Comparison of ENCODE assay signal across 8 cellular contexts in the genomic region with DNA sequence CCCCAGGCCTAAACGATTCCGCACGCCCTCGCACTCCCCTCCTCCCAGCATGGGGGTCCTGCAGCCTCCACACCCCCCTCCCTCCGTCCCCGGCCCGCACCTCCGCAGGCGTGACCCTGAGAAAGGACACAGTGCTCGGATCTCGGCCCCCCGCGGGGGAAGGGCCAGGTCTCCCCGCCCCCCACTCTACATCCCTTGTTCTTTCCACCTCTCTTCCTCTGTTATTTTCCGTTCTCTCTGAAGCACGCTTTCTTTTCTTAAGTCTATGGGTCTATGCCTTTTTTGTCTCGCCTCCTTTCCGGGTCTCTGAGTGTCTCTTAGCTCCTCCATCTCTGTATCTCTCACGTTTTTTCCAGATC. TPM values are rescaled to one million over a fixed set of nuclear protein-coding genes. Genes with fewer than 3 reads are reported as not detected.
DNase-seq lines count a peak whose midpoint lies in the region; ATAC-seq, FAIRE-seq and TF ChIP-seq lines count a peak whose summit lies in the region.

No MANE protein-coding gene starts in this region.

- H3K14ac ChIP-seq in H1 (ENCODE audit: insufficient read length): no peak overlapping the region

- WGBS in H1 (ENCODE audit: extremely low coverage in 1 of 2, insufficient coverage in 1 of 2, insufficient read length in 1 of 2, insufficient replicate concordance in 2 of 2, low coverage in 1 of 2, low lambda C conversion rate in 2 of 2, missing lambda C conversion rate in 1 of 2), 2 experiments: 0% methylated on average over 14 of the region's 19 CpGs; no CpG with 5 or more reads in 1 of the 2 experiments

- no peak overlapping the region for H3K27ac ChIP-seq in H1 (ENCODE audit: low read depth, low read length)

- no peaks in the 10 kb centered on the region for H3K79me2 ChIP-seq in H1 (ENCODE audit: control insufficient read depth in 1 of 2, insufficient read depth in 2 of 2, low read length in 2 of 2)

- no peaks in the 10 kb centered on the region for H3K36me3 Mint-ChIP-seq in activated T-cell treated with anti-CD3 and anti-CD28 coated beads, Interleukin-2, amount 50 U/mL, for 4 hours (ENCODE audit: insufficient read depth)
- H3K36me3 Mint-ChIP-seq in natural killer cell treated with Interleukin-12 subunit alpha and Interleukin-12 subunit beta and Interleukin-15 and Interleukin-18, amount 100 ng/mL, for 72 hours: no peaks in the 10 kb centered on the region

- 0 out of 2 replicates have a peak overlapping the region, but pooled peaks have one; percentile 60 for H2BK12ac ChIP-seq in H1 (ENCODE audit: low read depth, low read length)

- H2BK5ac ChIP-seq in H1 (ENCODE audit: low read depth, low read length): no peak overlapping the region

- H3K4me2 ChIP-seq in H1 (ENCODE audit: insufficient read depth in 1 of 2, low read depth in 2 of 2, low read length in 2 of 2): peak overlapping the region; percentile 88 to 93

- H3K9me3 ChIP-seq in H1 (ENCODE audit: insufficient read depth in 2 of 2, low read depth in 1 of 2, low read length in 1 of 2): no peaks in the 10 kb centered on the region

- no peak overlapping the region for H2AK5ac ChIP-seq in H1 (ENCODE audit: low read depth, low read length)

- no peak overlapping the region for H2BK120ac ChIP-seq in H1 (replicated peaks; ENCODE audit: low read depth, low read length)

- DNase-seq in activated T-cell treated with anti-CD3 and anti-CD28 coated beads, Interleukin-2, amount 50 U/mL, for 4 hours: no peak
- DNase-seq in activated T-cell treated with anti-CD3 and anti-CD28 coated beads, Interleukin-2, amount 50 U/mL, for 1 hour: no peak
- DNase-seq in RKO (ENCODE audit: low spot score): peak; percentile 72
- DNase-seq in H1 (ENCODE audit: low read depth in 1 of 2, low spot score in 2 of 2): no peak
- DNase-seq in natural killer cell treated with Interleukin-12 subunit alpha and Interleukin-12 subunit beta and Interleukin-15 and Interleukin-18, amount 100 ng/mL, for 72 hours (ENCODE audit: low spot score): no peak
- no peak for DNase-seq in GM13976 (ENCODE audit: low spot score)
- no peak for DNase-seq in Ammon's horn (ENCODE audit: low spot score)

- peaks cover 45% of the 10 kb centered on the region for H3K4me1 Mint-ChIP-seq in activated T-cell treated with anti-CD3 and anti-CD28 coated beads, Interleukin-2, amount 50 U/mL, for 4 hours (ENCODE audit: low read depth)
- H3K4me1 Mint-ChIP-seq in natural killer cell treated with Interleukin-12 subunit alpha and Interleukin-12 subunit beta and Interleukin-15 and Interleukin-18, amount 100 ng/mL, for 72 hours (ENCODE audit: low read depth in 2 of 2): peaks cover 47 to 53% of the 10 kb centered on the region in 2 donors

- no peak for TF ChIP-seq RAD21 in H1 (IDR thresholded peaks at IDR 0.05 in 1 of 2, conservative IDR thresholded peaks at IDR 0.05 in 1 of 2; ENCODE audit: low read depth in 2 of 2, low read length in 2 of 2)

- CTCF ChIA-PET in H1 (lab: Charles Lee; ENCODE audit: partially characterized antibody): interaction anchor here (0.6 to 4.3 kb wide), 5 partner anchors 13 to 408 kb away, joined by 3 to 26 read pairs (median 3); no protein-coding TSS in a partner anchor

- peaks cover 37% of the 10 kb centered on the region for H3K23me2 ChIP-seq in H1 (ENCODE audit: low read depth, low read length)

- no peak overlapping the region for H4K5ac ChIP-seq in H1 (ENCODE audit: insufficient read length, low read depth, low read length)

- in situ Hi-C loops in GM13976 (cut with MboI; ENCODE audit: low sequenced_read_pairs, unreplicated experiment): no loop called here

- POLR2A ChIA-PET in H1 (lab: Charles Lee; ENCODE audit: partially characterized antibody): interaction anchor here (0.6 to 2.4 kb wide), 4 partner anchors 33 to 123 kb away, joined by 3 to 14 read pairs (median 3); a partner anchor contains a TSS

- peaks cover 30 to 54% (median 51%) of the 10 kb centered on the region in 4 experiments for H3K27me3 ChIP-seq in H1 (replicated peaks in 1 of 4; ENCODE audit: control insufficient read depth in 3 of 4, extremely low read depth in 1 of 4, insufficient read depth in 3 of 4, low read length in 3 of 4)

- TF ChIP-seq EP300 in H1 (IDR thresholded peaks at IDR 0.05; ENCODE audit: borderline replicate concordance in 1 of 2, low read depth in 2 of 2, low read length in 2 of 2): no peak

- 0 out of 2 replicates have a peak overlapping the region, but pooled peaks have one; percentile 6 for H2AFZ ChIP-seq in H1 (ENCODE audit: low read length)

- no peak overlapping the region for H3K4ac ChIP-seq in H1 (replicated peaks; ENCODE audit: insufficient read length, low read depth, low read length)

- no peaks in the 10 kb centered on the region for H3K36me3 ChIP-seq in H1 (ENCODE audit: control insufficient read depth in 2 of 4, insufficient read depth in 4 of 4, low read length in 3 of 4)

- peak overlapping the region; percentile 87 for H3K4me3 Mint-ChIP-seq in activated T-cell treated with anti-CD3 and anti-CD28 coated beads, Interleukin-2, amount 50 U/mL, for 4 hours
- H3K4me3 Mint-ChIP-seq in natural killer cell treated with Interleukin-12 subunit alpha and Interleukin-12 subunit beta and Interleukin-15 and Interleukin-18, amount 100 ng/mL, for 72 hours: peak overlapping the region; percentile 96

- no peaks in the 10 kb centered on the region for H3K9me3 Mint-ChIP-seq in activated T-cell treated with anti-CD3 and anti-CD28 coated beads, Interleukin-2, amount 50 U/mL, for 4 hours
- no peaks in the 10 kb centered on the region for H3K9me3 Mint-ChIP-seq in natural killer cell treated with Interleukin-12 subunit alpha and Interleukin-12 subunit beta and Interleukin-15 and Interleukin-18, amount 100 ng/mL, for 72 hours

- H3K18ac ChIP-seq in H1 (ENCODE audit: extremely low read depth, low read length): no peak overlapping the region

- ATAC-seq in activated T-cell treated with anti-CD3 and anti-CD28 coated beads, Interleukin-2, amount 50 U/mL, for 4 hours: peak in 1 of 2 donors; percentile 2
- ATAC-seq in natural killer cell treated with Interleukin-12 subunit alpha and Interleukin-12 subunit beta and Interleukin-15 and Interleukin-18, amount 100 ng/mL, for 72 hours: peak in 1 of 2 donors; percentile 30
- ATAC-seq in GM18511 (IDR thresholded peaks at IDR 0.05; ENCODE audit: unreplicated experiment): no peak

- H2BK20ac ChIP-seq in H1 (ENCODE audit: low read length): no peak overlapping the region

- peaks cover 3 to 5% of the 10 kb centered on the region in 2 experiments for H4K20me1 ChIP-seq in H1 (replicated peaks in 1 of 2; ENCODE audit: control insufficient read depth in 1 of 2, insufficient read depth in 2 of 2, low read length in 2 of 2)

- no peak overlapping the region for H3K23ac ChIP-seq in H1 (ENCODE audit: insufficient read length)

- no peaks in the 10 kb centered on the region for H3K79me1 ChIP-seq in H1 (ENCODE audit: low read depth, low read length)

- H3K27ac Mint-ChIP-seq in natural killer cell treated with Interleukin-12 subunit alpha and Interleukin-12 subunit beta and Interleukin-15 and Interleukin-18, amount 100 ng/mL, for 72 hours: peak overlapping the region; percentile 75 to 97

- no peak for TF ChIP-seq POLR2A in H1 (IDR thresholded peaks at IDR 0.05; ENCODE audit: control extremely low read depth in 1 of 2, low read depth in 2 of 2, low read length in 2 of 2)

- H4K91ac ChIP-seq in H1 (replicated peaks; ENCODE audit: insufficient read length, low read length): no peak overlapping the region

- H3K4me3 ChIP-seq in H1 (ENCODE audit: extremely low read depth in 1 of 4, insufficient read depth in 2 of 4, low read depth in 3 of 4, low read length in 4 of 4): peak overlapping the region; percentile 54 to 89 (median 82)

- TF ChIP-seq CTCF in H1 (IDR thresholded peaks at IDR 0.05; ENCODE audit: control extremely low read depth in 1 of 3, insufficient read depth in 1 of 3, low read depth in 1 of 3, low read length in 3 of 3) (no peak), GM13976 (IDR thresholded peaks at IDR 0.05; ENCODE audit: borderline replicate concordance, control extremely low read depth, extremely low read depth, insufficient read depth, missing control alignments) (no peak)

- H3K4me1 ChIP-seq in H1 (replicated peaks in 1 of 4; ENCODE audit: control insufficient read depth in 3 of 4, insufficient read depth in 4 of 4, low read length in 3 of 4): peaks cover 0 to 24% (median 13%) of the 10 kb centered on the region in 4 experiments; a peak in 6 of 7 replicates

- FAIRE-seq in H1 (lab: Jason Lieb, UNC): peak; percentile 28

- no peak overlapping the region for H3K56ac ChIP-seq in H1 (replicated peaks; ENCODE audit: insufficient read length, low read depth, low read length)

- H4K8ac ChIP-seq in H1 (ENCODE audit: extremely low read depth, insufficient read depth, low read length): no peak overlapping the region; the same call in 1 of the 2 replicates

- H3K27me3 Mint-ChIP-seq in activated T-cell treated with anti-CD3 and anti-CD28 coated beads, Interleukin-2, amount 50 U/mL, for 4 hours (ENCODE audit: low read depth): peaks cover 35% of the 10 kb centered on the region
- H3K27me3 Mint-ChIP-seq in natural killer cell treated with Interleukin-12 subunit alpha and Interleukin-12 subunit beta and Interleukin-15 and Interleukin-18, amount 100 ng/mL, for 72 hours: peaks cover 37 to 44% of the 10 kb centered on the region in 2 donors

- no peak overlapping the region for H2BK15ac ChIP-seq in H1 (ENCODE audit: low read length)

- H3K9ac ChIP-seq in H1 (replicated peaks in 1 of 4; ENCODE audit: extremely low read depth in 1 of 4, low read depth in 3 of 4, low read length in 3 of 4): no peak overlapping the region

RNA-seq across cellular contexts. Expression of a gene that starts 2.0 kb away (rescaled TPM):
- total RNA-seq in activated T-cell treated with anti-CD3 and anti-CD28 coated beads, Interleukin-2, amount 50 U/mL, for 4 hours: 1 to 10 TPM; 1.2 to 1.7 (median 1.4) TPM
- total RNA-seq in H1 (2021; fragmentation: NEBNext Ultra II Directional; extraction: Animal tissue kit (Norgen Biotek cat#: 25700)): 0.32 and 0.69 TPM in 2 replicates
- polyA plus RNA-seq in H1 (2011; rRNA removed): 0.20 and 0.55 TPM in 2 replicates
- 0.30 TPM for polyA plus RNA-seq in H1 (2011; cell fraction: cytosol; rRNA removed)
- 1.2 TPM for polyA plus RNA-seq in H1 (2011; cell fraction: nucleus; rRNA removed)
- 0.23 to 0.66 TPM (median 0.48 TPM) in 4 replicates for polyA plus RNA-seq in H1 (2012, experiment 1 of 2)
- polyA plus RNA-seq in H1 (2012, experiment 2 of 2): 0.22 TPM
- polyA plus RNA-seq in H1 (2013, experiment 1 of 2): 0.41 TPM
- polyA plus RNA-seq in H1 (2013, experiment 2 of 2): 0.15 TPM
- 0.09 TPM in 1 of 2 replicates, not detected in the other for polyA minus RNA-seq in H1 (2011; rRNA and poly(A)+ RNA removed)
- not detected for polyA minus RNA-seq in H1 (2011; cell fraction: cytosol; rRNA and poly(A)+ RNA removed)
- polyA minus RNA-seq in H1 (2011; cell fraction: nucleus; rRNA and poly(A)+ RNA removed): not detected
- not detected for total RNA-seq in natural killer cell treated with Interleukin-12 subunit alpha and Interleukin-12 subunit beta and Interleukin-15 and Interleukin-18, amount 100 ng/mL, for 72 hours

RNA-seq across cellular contexts. Expression of a gene that starts 7.6 kb away (rescaled TPM):
- total RNA-seq in activated T-cell treated with anti-CD3 and anti-CD28 coated beads, Interleukin-2, amount 50 U/mL, for 4 hours: not detected
- not detected in 2 replicates for total RNA-seq in H1 (2021; fragmentation: NEBNext Ultra II Directional; extraction: Animal tissue kit (Norgen Biotek cat#: 25700))
- 0.26 and 0.55 TPM in 2 replicates for polyA plus RNA-seq in H1 (2011; rRNA removed)
- polyA plus RNA-seq in H1 (2011; cell fraction: cytosol; rRNA removed): 0.17 TPM
- polyA plus RNA-seq in H1 (2011; cell fraction: nucleus; rRNA removed): 0.40 TPM
- 0.17 to 0.50 TPM (median 0.31 TPM) in 4 replicates for polyA plus RNA-seq in H1 (2012, experiment 1 of 2)
- polyA plus RNA-seq in H1 (2012, experiment 2 of 2): 0.16 TPM
- polyA plus RNA-seq in H1 (2013, experiment 1 of 2): 0.34 TPM
- 0.07 TPM for polyA plus RNA-seq in H1 (2013, experiment 2 of 2)
- polyA minus RNA-seq in H1 (2011; rRNA and poly(A)+ RNA removed): 0.09 and 0.27 TPM in 2 replicates
- not detected for polyA minus RNA-seq in H1 (2011; cell fraction: cytosol; rRNA and poly(A)+ RNA removed)
- not detected for polyA minus RNA-seq in H1 (2011; cell fraction: nucleus; rRNA and poly(A)+ RNA removed)
- not detected for total RNA-seq in natural killer cell treated with Interleukin-12 subunit alpha and Interleukin-12 subunit beta and Interleukin-15 and Interleukin-18, amount 100 ng/mL, for 72 hours

RNA-seq across cellular contexts. Expression of a gene that starts 26.3 kb away (rescaled TPM):
- 10 to 100 TPM; 30.4 to 36.9 (median 36.7) TPM for total RNA-seq in activated T-cell treated with anti-CD3 and anti-CD28 coated beads, Interleukin-2, amount 50 U/mL, for 4 hours
- total RNA-seq in H1 (2021; fragmentation: NEBNext Ultra II Directional; extraction: Animal tissue kit (Norgen Biotek cat#: 25700)): 38.0 and 39.9 TPM in 2 replicates
- polyA plus RNA-seq in H1 (2011; rRNA removed): 9.6 and 17.3 TPM in 2 replicates
- polyA plus RNA-seq in H1 (2011; cell fraction: cytosol; rRNA removed): 5.5 TPM
- 50.0 TPM for polyA plus RNA-seq in H1 (2011; cell fraction: nucleus; rRNA removed)
- polyA plus RNA-seq in H1 (2012, experiment 1 of 2): 17.3 to 26.6 TPM (median 24.0 TPM) in 4 replicates
- 19.6 TPM for polyA plus RNA-seq in H1 (2012, experiment 2 of 2)
- polyA plus RNA-seq in H1 (2013, experiment 1 of 2): 14.4 TPM
- polyA plus RNA-seq in H1 (2013, experiment 2 of 2): 14.0 TPM
- polyA minus RNA-seq in H1 (2011; rRNA and poly(A)+ RNA removed): 17.2 and 17.7 TPM in 2 replicates
- polyA minus RNA-seq in H1 (2011; cell fraction: cytosol; rRNA and poly(A)+ RNA removed): 17.4 TPM
- polyA minus RNA-seq in H1 (2011; cell fraction: nucleus; rRNA and poly(A)+ RNA removed): 26.4 TPM
- total RNA-seq in natural killer cell treated with Interleukin-12 subunit alpha and Interleukin-12 subunit beta and Interleukin-15 and Interleukin-18, amount 100 ng/mL, for 72 hours: 10 to 100 TPM; 16.9 to 42.7 TPM

RNA-seq across cellular contexts. Expression of a gene that starts 36.8 kb away (rescaled TPM):
- total RNA-seq in activated T-cell treated with anti-CD3 and anti-CD28 coated beads, Interleukin-2, amount 50 U/mL, for 4 hours: 10 to 100 TPM; 49.6 to 67.5 (median 59.7) TPM
- total RNA-seq in H1 (2021; fragmentation: NEBNext Ultra II Directional; extraction: Animal tissue kit (Norgen Biotek cat#: 25700)): 19.0 and 20.5 TPM in 2 replicates
- polyA plus RNA-seq in H1 (2011; rRNA removed): 19.3 and 25.2 TPM in 2 replicates
- 20.4 TPM for polyA plus RNA-seq in H1 (2011; cell fraction: cytosol; rRNA removed)
- polyA plus RNA-seq in H1 (2011; cell fraction: nucleus; rRNA removed): 33.7 TPM
- polyA plus RNA-seq in H1 (2012, experiment 1 of 2): 26.5 to 28.0 TPM (median 26.9 TPM) in 4 replicates
- 28.6 TPM for polyA plus RNA-seq in H1 (2012, experiment 2 of 2)
- 27.3 TPM for polyA plus RNA-seq in H1 (2013, experiment 1 of 2)
- polyA plus RNA-seq in H1 (2013, experiment 2 of 2): 25.2 TPM
- 5.5 and 6.8 TPM in 2 replicates for polyA minus RNA-seq in H1 (2011; rRNA and poly(A)+ RNA removed)
- 5.7 TPM for polyA minus RNA-seq in H1 (2011; cell fraction: cytosol; rRNA and poly(A)+ RNA removed)
- polyA minus RNA-seq in H1 (2011; cell fraction: nucleus; rRNA and poly(A)+ RNA removed): 16.5 TPM
- total RNA-seq in natural killer cell treated with Interleukin-12 subunit alpha and Interleukin-12 subunit beta and Interleukin-15 and Interleukin-18, amount 100 ng/mL, for 72 hours: 10 to 100 TPM; 54.6 to 73.0 TPM

RNA-seq across cellular contexts. Expression of a gene that starts 38.4 kb away (rescaled TPM):
- 1 to 10 TPM in 1 of 3 donors, under 1 TPM in 2; 0.81 to 1.6 (median 0.95) TPM for total RNA-seq in activated T-cell treated with anti-CD3 and anti-CD28 coated beads, Interleukin-2, amount 50 U/mL, for 4 hours
- total RNA-seq in H1 (2021; fragmentation: NEBNext Ultra II Directional; extraction: Animal tissue kit (Norgen Biotek cat#: 25700)): not detected in 2 replicates
- 0.82 and 0.86 TPM in 2 replicates for polyA plus RNA-seq in H1 (2011; rRNA removed)
- 0.45 TPM for polyA plus RNA-seq in H1 (2011; cell fraction: cytosol; rRNA removed)
- polyA plus RNA-seq in H1 (2011; cell fraction: nucleus; rRNA removed): 0.88 TPM
- polyA plus RNA-seq in H1 (2012, experiment 1 of 2): 0.48 to 1.3 TPM (median 0.92 TPM) in 4 replicates
- 0.96 TPM for polyA plus RNA-seq in H1 (2012, experiment 2 of 2)
- polyA plus RNA-seq in H1 (2013, experiment 1 of 2): 0.12 TPM
- 0.26 TPM for polyA plus RNA-seq in H1 (2013, experiment 2 of 2)
- polyA minus RNA-seq in H1 (2011; rRNA and poly(A)+ RNA removed): 0.41 and 0.82 TPM in 2 replicates
- not detected for polyA minus RNA-seq in H1 (2011; cell fraction: cytosol; rRNA and poly(A)+ RNA removed)
- polyA minus RNA-seq in H1 (2011; cell fraction: nucleus; rRNA and poly(A)+ RNA removed): not detected
- under 1 TPM in 1 of 2 donors, not detected in 1; 0.62 TPM for total RNA-seq in natural killer cell treated with Interleukin-12 subunit alpha and Interleukin-12 subunit beta and Interleukin-15 and Interleukin-18, amount 100 ng/mL, for 72 hours
